ENCODE assay signal across 26 cellular contexts in genomic region chr21:44306926-44307687, GRCh38. TPM values are rescaled to one million over a fixed set of nuclear protein-coding genes. Genes with fewer than 3 reads are reported as not detected.
DNase-seq lines count a peak whose midpoint lies in the region; ATAC-seq, FAIRE-seq and TF ChIP-seq lines count a peak whose summit lies in the region.
"Had no signal": no experiment of that assay in that cellular context is flagged by ENCODE, and none has a peak within 500 bp of the region (broad histone marks: within the 10 kb centered on the region; RNA-seq: fewer than 3 reads in every experiment).

No MANE protein-coding gene starts in this region.

- H3K27me3 ChIP-seq in foreskin keratinocyte, result no peaks in the 10 kb centered on the region
- H3K27me3 ChIP-seq: esophagus muscularis mucosa had no signal

- H3K4me1 ChIP-seq in HEK293 (ENCODE audit: control insufficient read depth, insufficient read depth, low read length) (no peaks in the 10 kb centered on the region), kidney (ENCODE audit: control insufficient read depth in 1 of 2, insufficient read depth in 1 of 2, low read depth in 1 of 2, low read length in 2 of 2) (peaks cover 26 to 34% of the 10 kb centered on the region in 2 donors), foreskin keratinocyte (no peaks in the 10 kb centered on the region)

- TF ChIP-seq CTCF in HEK293 (tag by site-specific recombination; IDR thresholded peaks at IDR 0.05) (no peak), kidney (IDR thresholded peaks at IDR 0.05; ENCODE audit: borderline replicate concordance, extremely low read depth, insufficient read depth) (no peak), foreskin keratinocyte (conservative IDR thresholded peaks at IDR 0.05) (no peak)

- FAIRE-seq in kidney (lab: Jason Lieb, UNC), result no peak

- H3K36me3 ChIP-seq in HEK293 (ENCODE audit: control insufficient read depth in 2 of 2, insufficient read depth in 1 of 2, low read length in 2 of 2) (peaks cover 5 to 52% of the 10 kb centered on the region in 2 experiments; a peak in 2 of 3 replicates), kidney (ENCODE audit: control insufficient read depth in 1 of 2, insufficient read depth in 2 of 2, low read length in 2 of 2) (peaks cover 16 to 18% of the 10 kb centered on the region in 2 donors)

- intact Hi-C loops in kidney (cut with DNase I), result no loop called here

- H3K27ac ChIP-seq in HEK293 (ENCODE audit: extremely low read depth, low read depth, low read length) (no peak overlapping the region), kidney (ENCODE audit: low read depth in 2 of 2, low read length in 2 of 2) (peak overlapping the region; percentile 43 to 60), temporal lobe (ENCODE audit: low read depth, low read length) (peak overlapping the region; percentile 93), foreskin keratinocyte (no peak overlapping the region)
- H3K27ac ChIP-seq: esophagus muscularis mucosa had no signal

- H3K9me3 ChIP-seq in HEK293 (ENCODE audit: control insufficient read depth, insufficient read depth, low read depth, low read length), result no peaks in the 10 kb centered on the region
- no peaks in the 10 kb centered on the region for H3K9me3 ChIP-seq in kidney (ENCODE audit: control insufficient read depth in 1 of 2, low read length in 2 of 2)
- H3K9me3 ChIP-seq: esophagus muscularis mucosa had no signal

- H3K9ac ChIP-seq in kidney (ENCODE audit: low read length in 2 of 2), result peak overlapping the region in 1 of 2 donors; percentile 40

- CTCF ChIA-PET in HEK293 (lab: Yijun Ruan, JAX), result interaction anchor here (0.6 kb wide), 1 partner anchor 246 kb away, joined by 3 read pairs; no protein-coding TSS in a partner anchor

- POLR2A ChIA-PET in HEK293 (lab: Yijun Ruan, JAX), result interaction anchor here (1.6 kb wide), 1 partner anchor 27 kb away, joined by 3 read pairs; no protein-coding TSS in a partner anchor

- H3K4me3 ChIP-seq in HEK293 (ENCODE audit: low read depth, low read length) (no peak overlapping the region), kidney (ENCODE audit: low read length in 2 of 2) (no peak overlapping the region)
- H3K4me3 ChIP-seq: esophagus muscularis mucosa had no signal

- peak; percentile 64 for DNase-seq in astrocyte of the hippocampus (ENCODE audit: low read depth, low spot score)
- no peak for DNase-seq in kidney
- DNase-seq in foreskin keratinocyte, result no peak
- no peak for DNase-seq in DMS53 treated with DMSO at 0.1 percent for 48 hours (lab: John Stamatoyannopoulos, UW; ENCODE audit: unreplicated experiment)
- DNase-seq in SKM-1 treated with dmso at 0.1 percent for 144 hours (lab: John Stamatoyannopoulos, UW; ENCODE audit: unreplicated experiment), result no peak
- DNase-seq: activated CD4-positive, alpha-beta T cell treated with anti-CD3 and anti-CD28 coated beads, Interleukin-2, amount 10 ng/mL, durations not matched to agents 24 days and 14 days; activated effector memory CD4-positive, alpha-beta T cell treated with Interleukin-2 at 50 U/mL for 16 hours; AML-193; central memory CD4-positive, alpha-beta T cell; effector CD4-positive, alpha-beta T cell; left ventricle myocardium superior; NCI-H187 treated with DMSO at 0.1 percent for 48 hours; NCI-H2227 treated with DMSO at 0.1 percent for 48 hours; NCI-H82; PC-3; SHP77; stimulated activated CD4-positive, alpha-beta T cell treated with anti-CD3 and anti-CD28 coated beads, Interleukin-4, amount 100 ng/mL, for 1 hour; stimulated activated naive CD8-positive, alpha-beta T cell treated with anti-CD3 and anti-CD28 coated beads, Interleukin-15, amount 100 ng/mL, for 72 hours; T-cell had no signal

- ATAC-seq in foreskin keratinocyte (no peak), HG02852 (IDR thresholded peaks at IDR 0.05; ENCODE audit: unreplicated experiment) (no peak)
- ATAC-seq: left ventricle myocardium superior, PC-3, T-cell had no signal

TF ChIP-seq in HEK293, 187 proteins besides CTCF, POLR2A, EP300 and RAD21:
- TF ChIP-seq ZFHX2 (tag by site-specific recombination; conservative IDR thresholded peaks at IDR 0.05), result peak; percentile 42; the same call in 1 of the 2 replicates
- TF ChIP-seq ZNF624 (tag by site-specific recombination; IDR thresholded peaks at IDR 0.05), result no peak
- TF ChIP-seq EGR2 (tag by site-specific recombination; IDR thresholded peaks at IDR 0.05; ENCODE audit: low read depth), result peak; percentile 66
- TF ChIP-seq GFI1B (tag by site-specific recombination; IDR thresholded peaks at IDR 0.05), result no peak
- peak; percentile 84 for TF ChIP-seq KLF1 (tag by site-specific recombination; IDR thresholded peaks at IDR 0.05)
TF ChIP-seq in HEK293: peak in this region for 3.

RNA-seq across cellular contexts. Expression of gene PFKL, which starts 7.3 kb away (rescaled TPM):
- 197 TPM for total RNA-seq in kidney
- polyA plus RNA-seq in kidney (ENCODE audit: insufficient read depth, low read depth, low replicate concordance), result 155 TPM
- 96.4 TPM for total RNA-seq in temporal lobe
- 93.8 and 104 TPM in 2 replicates for total RNA-seq in foreskin keratinocyte
- 91.0 and 98.3 TPM in 2 replicates for polyA plus RNA-seq in foreskin keratinocyte

RNA-seq across cellular contexts. Expression of gene AIRE, which starts 21.4 kb away (rescaled TPM):
- total RNA-seq in kidney (0.25 TPM), temporal lobe (under 0.01 TPM), foreskin keratinocyte (not detected in 2 replicates)
- polyA plus RNA-seq in kidney (ENCODE audit: insufficient read depth, low read depth, low replicate concordance) (0.09 TPM), foreskin keratinocyte (not detected in 2 replicates)
- total RNA-seq: activated CD4-positive, alpha-beta T cell treated with anti-CD3 and anti-CD28 coated beads, Interleukin-2, amount 10 ng/mL, durations not matched to agents 24 days and 14 days; esophagus muscularis mucosa; glomerular endothelial cell; left ventricle myocardium superior; PC-3 had no signal

RNA-seq across cellular contexts. Expression of gene CFAP410, which starts 32.1 kb away (rescaled TPM):
- total RNA-seq in kidney (23.3 TPM), temporal lobe (9.6 TPM), foreskin keratinocyte (6.6 and 8.1 TPM in 2 replicates)
- polyA plus RNA-seq in kidney (ENCODE audit: insufficient read depth, low read depth, low replicate concordance) (45.3 TPM), foreskin keratinocyte (9.3 and 11.5 TPM in 2 replicates)

RNA-seq across cellular contexts. Expression of gene DNMT3L, which starts 45.4 kb away (rescaled TPM):
- total RNA-seq in kidney (not detected), temporal lobe (not detected), foreskin keratinocyte (not detected in 2 replicates)
- polyA plus RNA-seq in kidney (ENCODE audit: insufficient read depth, low read depth, low replicate concordance) (0.47 TPM), foreskin keratinocyte (not detected in 2 replicates)
- total RNA-seq: activated CD4-positive, alpha-beta T cell treated with anti-CD3 and anti-CD28 coated beads, Interleukin-2, amount 10 ng/mL, durations not matched to agents 24 days and 14 days; esophagus muscularis mucosa; glomerular endothelial cell; left ventricle myocardium superior; PC-3; pulmonary artery endothelial cell; T-cell had no signal

RNA-seq across cellular contexts. Expression of gene TRPM2, which starts 46.3 kb away (rescaled TPM):
- 11.5 TPM for total RNA-seq in kidney
- polyA plus RNA-seq in kidney (ENCODE audit: insufficient read depth, low read depth, low replicate concordance), result 2.0 TPM
- 2.0 TPM for total RNA-seq in temporal lobe
- 1.1 and 2.5 TPM in 2 replicates for total RNA-seq in foreskin keratinocyte
- 1.5 and 3.4 TPM in 2 replicates for polyA plus RNA-seq in foreskin keratinocyte
- total RNA-seq: G401, pulmonary artery endothelial cell had no signal

Comparison
In these comparisons a context has a peak if more than half of its experiments do, and no peak if none do; other contexts are left out.
1. H3K27ac ChIP-seq: peak in kidney (2 of 2) and temporal lobe (single experiment); none in HEK293 (single experiment) and foreskin keratinocyte (single experiment).